25 cellular contexts compared by ENCODE assay signal in the genomic region with DNA sequence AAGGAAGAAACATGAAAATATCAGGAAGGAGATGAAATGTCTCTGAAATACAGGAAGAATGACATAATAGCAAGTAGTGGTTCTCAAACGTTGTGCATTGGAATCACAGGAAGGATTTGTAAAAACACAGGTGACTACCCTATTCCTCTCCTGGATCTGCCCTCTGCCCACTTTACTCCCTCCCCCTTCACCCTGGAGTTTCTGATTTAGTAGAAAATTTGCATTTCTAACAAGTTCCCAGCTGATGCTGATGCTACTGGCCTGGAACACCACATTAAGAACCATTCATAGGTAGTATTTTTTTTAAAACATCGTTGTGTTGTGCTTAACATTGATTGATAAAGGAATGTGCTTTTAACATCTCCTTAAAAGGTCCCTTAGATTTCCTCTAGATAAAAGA.
"Had no signal": no experiment of that assay in that cellular context is flagged by ENCODE, and none has a peak within 500 bp of the region (broad histone marks: within the 10 kb centered on the region; RNA-seq: fewer than 3 reads in every experiment).

No MANE protein-coding gene starts in this region.

- H3K4me3 ChIP-seq: esophagus squamous epithelium, heart right ventricle, lower lobe of right lung, mucosa of descending colon, psoas muscle, sigmoid colon, testis, tibial artery had no signal

- H3K27me3 ChIP-seq: esophagus squamous epithelium, heart right ventricle, sigmoid colon, testis, tibial artery had no signal

- ATAC-seq: heart right ventricle; left ventricle myocardium superior; lower lobe of right lung; mucosa of descending colon; natural killer cell treated with Interleukin-12 subunit alpha and Interleukin-12 subunit beta and Interleukin-15 and Interleukin-18, amount 100 ng/mL, for 72 hours; psoas muscle; right cardiac atrium; stimulated activated memory B cell treated with anti-CD40 and anti-IgM and Interleukin-4, amounts not matched to agents 10 μg/mL and 1 μg/mL and 100 μg/mL, for 72 hours; stimulated activated naive CD8-positive, alpha-beta T cell treated with anti-CD3 and anti-CD28 coated beads, Interleukin-15, Interleukin-2, amounts not matched to agents 100 U/mL and 50 U/mL, for 24 hours had no signal

- H3K9me3 ChIP-seq: esophagus squamous epithelium, heart right ventricle, lower lobe of right lung, mucosa of descending colon, psoas muscle, sigmoid colon, testis, tibial artery had no signal

- H3K36me3 ChIP-seq: lower lobe of right lung, tibial artery had no signal

- H3K27ac ChIP-seq: esophagus squamous epithelium, heart right ventricle, lower lobe of right lung, psoas muscle, sigmoid colon, testis, tibial artery had no signal

- DNase-seq: cerebellar nuclear complex; cortex of kidney; effector CD8-positive, alpha-beta T cell; endodermal cell; esophagus squamous epithelium; foreskin melanocyte; glutamatergic neuron; heart right ventricle; hippocampal formation; immature natural killer cell; left ventricle myocardium superior; lower lobe of right lung; mucosa of descending colon; naive B cell; psoas muscle; right cardiac atrium; sigmoid colon; stimulated activated CD4-positive, alpha-beta T cell treated with anti-CD3 and anti-CD28 coated beads, Interleukin-2, amount 100 ng/mL, for 24 hours; stimulated activated CD4-positive, alpha-beta T cell treated with anti-CD3 and anti-CD28 coated beads, Interleukin-4, amount 100 ng/mL, for 24 hours; stimulated activated naive CD8-positive, alpha-beta T cell treated with anti-CD3 and anti-CD28 coated beads, Interleukin-15, Interleukin-2, amounts not matched to agents 100 U/mL and 50 U/mL, for 24 hours; substantia nigra; testis; tibial artery had no signal

- H3K4me1 ChIP-seq: esophagus squamous epithelium, heart right ventricle, lower lobe of right lung, psoas muscle, sigmoid colon, testis, tibial artery had no signal
